13 cellular contexts compared by ENCODE assay signal in the genomic region with DNA sequence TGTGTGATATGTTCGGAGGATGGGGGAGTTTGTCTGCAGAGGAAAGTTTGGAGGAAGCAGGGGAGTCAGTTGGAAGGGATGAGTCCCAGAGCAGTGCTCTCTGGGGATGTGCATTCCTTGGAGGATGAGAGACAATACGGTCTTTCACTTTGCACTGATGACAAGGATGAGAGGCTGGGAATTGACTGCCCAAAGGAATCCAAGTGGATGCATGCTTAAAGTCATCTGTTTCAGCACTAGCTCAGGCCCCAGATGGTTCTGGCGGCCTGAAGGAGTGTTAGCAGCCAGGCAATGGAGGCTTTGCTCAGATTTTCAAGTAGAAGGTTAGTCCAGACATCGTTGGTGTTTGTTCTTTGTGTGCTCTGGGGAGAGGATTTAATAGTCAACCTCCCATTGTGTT.
DNase-seq lines count a peak whose midpoint lies in the region; ATAC-seq and TF ChIP-seq lines count a peak whose summit lies in the region.
"Had no signal": no experiment of that assay in that cellular context is flagged by ENCODE, and none has a peak within 500 bp of the region (broad histone marks: within the 10 kb centered on the region; RNA-seq: fewer than 3 reads in every experiment).

No MANE protein-coding gene starts in this region.

- H3K27me3 Mint-ChIP-seq in natural killer cell treated with Interleukin-12 subunit alpha and Interleukin-12 subunit beta and Interleukin-15 and Interleukin-18, amount 100 ng/mL, for 72 hours, result no peaks in the 10 kb centered on the region
- H3K27me3 Mint-ChIP-seq: activated naive CD8-positive, alpha-beta T cell treated with anti-CD3 and anti-CD28 coated beads for 36 hours had no signal

- peak overlapping the region; percentile 19 for H4K8ac ChIP-seq in mesenchymal stem cell (ENCODE audit: low read length)

- H4K91ac ChIP-seq in mesenchymal stem cell (ENCODE audit: low read length), result no peak overlapping the region

- H3K4me1 Mint-ChIP-seq in natural killer cell treated with Interleukin-12 subunit alpha and Interleukin-12 subunit beta and Interleukin-15 and Interleukin-18, amount 100 ng/mL, for 72 hours (ENCODE audit: low read depth in 2 of 2), result peaks cover 0 to 4% of the 10 kb centered on the region in 2 donors
- H3K4me1 Mint-ChIP-seq: activated naive CD8-positive, alpha-beta T cell treated with anti-CD3 and anti-CD28 coated beads for 36 hours; nephron progenitor cell had no signal

- no peaks in the 10 kb centered on the region for H3K9me3 Mint-ChIP-seq in natural killer cell treated with Interleukin-12 subunit alpha and Interleukin-12 subunit beta and Interleukin-15 and Interleukin-18, amount 100 ng/mL, for 72 hours
- H3K9me3 Mint-ChIP-seq: activated naive CD8-positive, alpha-beta T cell treated with anti-CD3 and anti-CD28 coated beads for 36 hours; nephron progenitor cell had no signal

- no peak overlapping the region for H2AK5ac ChIP-seq in mesenchymal stem cell (ENCODE audit: low read length, severe bottlenecking)

- peak overlapping the region; percentile 53 for H3K9ac ChIP-seq in mesenchymal stem cell (ENCODE audit: low read length)

- TF ChIP-seq POLR2A in esophagus muscularis mucosa (IDR thresholded peaks at IDR 0.05; ENCODE audit: low read depth) (no peak), vagina (IDR thresholded peaks at IDR 0.05) (no peak)

- H3K23ac ChIP-seq in mesenchymal stem cell (ENCODE audit: low read length in 2 of 2), result no peak overlapping the region

- H3K36me3 ChIP-seq in RWPE2 (ENCODE audit: low read depth), result peaks cover 49% of the 10 kb centered on the region
- peaks cover 0 to 11% (median 5%) of the 10 kb centered on the region in 4 donors for H3K36me3 ChIP-seq in esophagus muscularis mucosa
- H3K36me3 ChIP-seq in mesenchymal stem cell (ENCODE audit: control insufficient read depth in 1 of 2, insufficient read depth in 2 of 2, low read depth in 1 of 2, low read length in 2 of 2), result peaks cover 16 to 17% of the 10 kb centered on the region in 2 experiments
- H3K36me3 ChIP-seq in vagina, result no peaks in the 10 kb centered on the region

- H3K27ac ChIP-seq in RWPE2 (ENCODE audit: poor library complexity, severe bottlenecking) (peak overlapping the region; percentile 97), esophagus muscularis mucosa (replicated peaks in 1 of 4) (peak overlapping the region; percentile 35 to 70 (median 62)), mesenchymal stem cell (ENCODE audit: low read length, poor library complexity, severe bottlenecking) (peak overlapping the region; percentile 24), vagina (peak overlapping the region; percentile 56)

- H3K36me3 Mint-ChIP-seq in natural killer cell treated with Interleukin-12 subunit alpha and Interleukin-12 subunit beta and Interleukin-15 and Interleukin-18, amount 100 ng/mL, for 72 hours, result no peaks in the 10 kb centered on the region

- H2BK5ac ChIP-seq in mesenchymal stem cell (ENCODE audit: low read depth, low read length, poor library complexity, severe bottlenecking), result no peak overlapping the region

- TF ChIP-seq CTCF in RWPE2 (IDR thresholded peaks at IDR 0.05; ENCODE audit: poor library complexity, severe bottlenecking) (no peak), esophagus muscularis mucosa (IDR thresholded peaks at IDR 0.05) (no peak), vagina (IDR thresholded peaks at IDR 0.05) (no peak)

- H2AFZ ChIP-seq in mesenchymal stem cell (ENCODE audit: low read depth, low read length), result no peak overlapping the region

- no peak for TF ChIP-seq EP300 in esophagus muscularis mucosa (IDR thresholded peaks at IDR 0.05)

- WGBS in esophagus muscularis mucosa, result 72% methylated on average over 4 of the region's 4 CpGs
- WGBS in mesenchymal stem cell, result 31% methylated on average over 3 of the region's 4 CpGs

- H3K18ac ChIP-seq in mesenchymal stem cell (ENCODE audit: low read depth in 1 of 2, low read length in 2 of 2), result peak overlapping the region in 1 of 2 experiments; percentile 30

- ATAC-seq in RWPE2 (ENCODE audit: low read depth) (no peak), HG03469 (IDR thresholded peaks at IDR 0.05; ENCODE audit: unreplicated experiment) (no peak)
- no peak for ATAC-seq in natural killer cell treated with Interleukin-12 subunit alpha and Interleukin-12 subunit beta and Interleukin-15 and Interleukin-18, amount 100 ng/mL, for 72 hours

- intact Hi-C loops in esophagus muscularis mucosa (cut with DNase I), result loop anchor here (10.0 kb wide), 1 partner anchor 101 kb away; the partner anchor contains the start of gene CRIM1
- intact Hi-C loops in vagina (cut with DNase I), result loop anchor here (10.0 kb wide), 1 partner anchor 101 kb away; the partner anchor contains the start of gene CRIM1

- H3K27me3 ChIP-seq in RWPE2 (ENCODE audit: insufficient read depth, poor library complexity, severe bottlenecking), result no peaks in the 10 kb centered on the region
- H3K27me3 ChIP-seq in esophagus muscularis mucosa, result no peaks in the 10 kb centered on the region
- no peaks in the 10 kb centered on the region for H3K27me3 ChIP-seq in mesenchymal stem cell (ENCODE audit: control insufficient read depth in 1 of 2, insufficient read depth in 1 of 2, low read length in 2 of 2)
- no peaks in the 10 kb centered on the region for H3K27me3 ChIP-seq in vagina

- H2BK120ac ChIP-seq in mesenchymal stem cell (ENCODE audit: low read depth, low read length), result no peak overlapping the region

- no peak overlapping the region for H3K14ac ChIP-seq in mesenchymal stem cell (ENCODE audit: low read length in 2 of 2)

- no peak overlapping the region for H3K27ac Mint-ChIP-seq in natural killer cell treated with Interleukin-12 subunit alpha and Interleukin-12 subunit beta and Interleukin-15 and Interleukin-18, amount 100 ng/mL, for 72 hours
- H3K27ac Mint-ChIP-seq: activated naive CD8-positive, alpha-beta T cell treated with anti-CD3 and anti-CD28 coated beads for 36 hours had no signal

- no peak overlapping the region for H3K4me2 ChIP-seq in mesenchymal stem cell (ENCODE audit: low read length, poor library complexity, severe bottlenecking)

- H3K79me1 ChIP-seq in mesenchymal stem cell (replicated peaks; ENCODE audit: low read length, poor library complexity, severe bottlenecking), result peaks cover 20% of the 10 kb centered on the region

- no peak overlapping the region for H2BK15ac ChIP-seq in mesenchymal stem cell (ENCODE audit: low read depth, poor library complexity, severe bottlenecking)

- H2BK12ac ChIP-seq in mesenchymal stem cell (ENCODE audit: low read length in 2 of 2), result no peak overlapping the region

- H3K9me3 ChIP-seq in RWPE2 (ENCODE audit: severe bottlenecking) (no peaks in the 10 kb centered on the region), esophagus muscularis mucosa (no peaks in the 10 kb centered on the region), mesenchymal stem cell (ENCODE audit: control insufficient read depth, low read length) (no peaks in the 10 kb centered on the region), vagina (no peaks in the 10 kb centered on the region)

- no peak overlapping the region for H3K4me3 ChIP-seq in RWPE2 (ENCODE audit: severe bottlenecking)
- H3K4me3 ChIP-seq in esophagus muscularis mucosa, result no peak overlapping the region
- H3K4me3 ChIP-seq in mesenchymal stem cell (ENCODE audit: insufficient read depth in 1 of 2, low read depth in 1 of 2, low read length in 2 of 2), result no peak overlapping the region
- H3K4me3 ChIP-seq in vagina, result no peak overlapping the region

- peaks cover 33% of the 10 kb centered on the region for H3K4me1 ChIP-seq in RWPE2 (ENCODE audit: insufficient read depth, poor library complexity, severe bottlenecking)
- H3K4me1 ChIP-seq in esophagus muscularis mucosa, result peaks cover 77 to 96% (median 92%) of the 10 kb centered on the region in 4 donors
- peaks cover 25% of the 10 kb centered on the region for H3K4me1 ChIP-seq in mesenchymal stem cell (ENCODE audit: control insufficient read depth, insufficient read depth, low read depth, low read length)
- peaks cover 32% of the 10 kb centered on the region for H3K4me1 ChIP-seq in vagina

- H3K4me3 Mint-ChIP-seq in natural killer cell treated with Interleukin-12 subunit alpha and Interleukin-12 subunit beta and Interleukin-15 and Interleukin-18, amount 100 ng/mL, for 72 hours, result no peak overlapping the region
- H3K4me3 Mint-ChIP-seq: activated naive CD8-positive, alpha-beta T cell treated with anti-CD3 and anti-CD28 coated beads for 36 hours; nephron progenitor cell had no signal

- no peak overlapping the region for H3K4ac ChIP-seq in mesenchymal stem cell (ENCODE audit: low read depth in 1 of 2, low read length in 2 of 2)

- no peak for DNase-seq in RWPE2 (ENCODE audit: low spot score)
- no peak for DNase-seq in esophagus muscularis mucosa (ENCODE audit: extremely low spot score)
- peak; percentile 76 for DNase-seq in mesenchymal stem cell
- no peak for DNase-seq in vagina (ENCODE audit: extremely low spot score in 2 of 2)
- DNase-seq in NCI-H1930 (lab: John Stamatoyannopoulos, UW), result no peak
- no peak for DNase-seq in natural killer cell treated with Interleukin-12 subunit alpha and Interleukin-12 subunit beta and Interleukin-15 and Interleukin-18, amount 100 ng/mL, for 72 hours (ENCODE audit: low spot score)
- DNase-seq: activated naive CD8-positive, alpha-beta T cell treated with anti-CD3 and anti-CD28 coated beads for 36 hours; DMS53; effector memory CD4-positive, alpha-beta T cell; Karpas-422; nephron progenitor cell; T1000 had no signal

Comparison
In these comparisons a context has a peak if more than half of its experiments do, and no peak if none do; other contexts are left out.
1. H3K27ac ChIP-seq: peak in every context shown above with its lines; median percentile 97 in RWPE2; 62 in esophagus muscularis mucosa; 56 in vagina; 24 in mesenchymal stem cell.